In genomic region chr3:171786997-171787396, GRCh38 we compare ENCODE assay signal across 33 cellular contexts. TPM values are rescaled to one million over a fixed set of nuclear protein-coding genes. Genes with fewer than 3 reads are reported as not detected.
"Had no signal": no experiment of that assay in that cellular context is flagged by ENCODE, and none has a peak within 500 bp of the region (broad histone marks: within the 10 kb centered on the region; RNA-seq: fewer than 3 reads in every experiment).

No MANE protein-coding gene starts in this region.

- H3K4me1 ChIP-seq: body of pancreas had no signal

- ATAC-seq: activated T-cell treated with anti-CD3 and anti-CD28 coated beads, Interleukin-2, amount 50 U/mL, for 4 hours; activated T-helper 17 cell treated with anti-CD3 and anti-CD28 coated beads, Interleukin-2, amount 50 U/mL, for 72 hours; body of pancreas; gastroesophageal sphincter; heart right ventricle; WTC11 had no signal

- H3K27ac ChIP-seq: body of pancreas, heart right ventricle, VCaP had no signal

- H3K36me3 ChIP-seq: esophagus muscularis mucosa, gastroesophageal sphincter had no signal

- H3K4me3 ChIP-seq: body of pancreas, esophagus muscularis mucosa, gastroesophageal sphincter, heart right ventricle had no signal

- DNase-seq: activated CD4-positive, alpha-beta memory T cell treated with anti-CD3 and anti-CD28 coated beads, Interleukin-2, amount 10 ng/mL, durations not matched to agents 7 days and 5 days; activated CD4-positive, alpha-beta T cell treated with anti-CD3 and anti-CD28 coated beads for 1 hour; activated CD4-positive, alpha-beta T cell treated with anti-CD3 and anti-CD28 coated beads for 4 hours; activated CD4-positive, alpha-beta T cell treated with anti-CD3 and anti-CD28 coated beads, Interleukin-2, amount 10 ng/mL, durations not matched to agents 7 days and 5 days; activated CD4-positive, alpha-beta T cell treated with anti-CD3 and anti-CD28 coated beads, Interleukin-2, amount 50 U/mL, for 4 hours; activated CD8-positive, alpha-beta memory T cell treated with anti-CD3 and anti-CD28 coated beads for 24 hours; activated effector memory CD4-positive, alpha-beta T cell treated with Interleukin-2 at 50 U/mL for 16 hours; activated gamma-delta T cell treated with Interleukin-2 at 50 U/mL for 16 hours; activated naive CD4-positive, alpha-beta T cell treated with anti-CD3 and anti-CD28 coated beads, Interleukin-2, amount 50 U/mL, for 16 hours; activated naive CD4-positive, alpha-beta T cell treated with Interleukin-2 at 50 U/mL for 16 hours; activated T-cell treated with anti-CD3 and anti-CD28 coated beads, Interleukin-2, amount 50 U/mL, for 4 hours; amniotic stem cell; anterior cingulate cortex; body of pancreas; caudate nucleus; cortex of kidney; dermis blood vessel endothelial cell; effector CD8-positive, alpha-beta T cell; erythroblast; foreskin melanocyte; heart right ventricle; T-helper 2 cell had no signal

- FAIRE-seq: colon, endometrium had no signal

- H3K9me3 ChIP-seq: body of pancreas, esophagus muscularis mucosa, gastroesophageal sphincter had no signal

- H3K27me3 ChIP-seq: body of pancreas, esophagus muscularis mucosa, gastroesophageal sphincter, heart right ventricle had no signal

RNA-seq across cellular contexts. Expression of gene TMEM212, which starts 56.2 kb away (rescaled TPM):
- total RNA-seq: activated CD4-positive, alpha-beta memory T cell treated with anti-CD3 and anti-CD28 coated beads, Interleukin-2, amount 10 ng/mL, durations not matched to agents 7 days and 5 days; activated CD4-positive, alpha-beta T cell treated with anti-CD3 and anti-CD28 coated beads, Interleukin-2, amount 10 ng/mL, durations not matched to agents 7 days and 5 days; activated T-cell treated with anti-CD3 and anti-CD28 coated beads, Interleukin-2, amount 50 U/mL, for 4 hours; activated T-helper 17 cell treated with anti-CD3 and anti-CD28 coated beads, Interleukin-2, amount 50 U/mL, for 72 hours; body of pancreas; chondrocyte; dermis blood vessel endothelial cell; esophagus muscularis mucosa; gastroesophageal sphincter; glomerular endothelial cell; heart right ventricle; T-helper 1 cell treated with Interleukin-12 subunit alpha and Interleukin-12 subunit beta and Interleukin-4 antibody, amounts not matched to agents 30 ng/mL and 1 ng/mL, for 36 hours; WTC11 had no signal
- polyA plus RNA-seq: adipose tissue, heart right ventricle had no signal
